ENCODE assay signal across 1 cellular context in genomic region chr6:137218917-137219663, GRCh38.
TF ChIP-seq lines count a peak whose summit lies in the region.

IFNGR1 (minus strand) TSS chr6:137219385; CDS start chr6:137219327, 58 bp downstream.

TF ChIP-seq in HepG2, 621 proteins besides CTCF, POLR2A, EP300 and RAD21 (continued from another document and continues in another):
- TF ChIP-seq ZXDC (CRISPR knock-in tag; IDR thresholded peaks at IDR 0.05) (peak; percentile 88; the same call in 1 of the 2 replicates), REST (IDR thresholded peaks at IDR 0.05; ENCODE audit: borderline replicate concordance in 1 of 2, low read depth in 1 of 2, low read length in 2 of 2) (peak in 1 of 2 experiments; percentile 44; a peak in 1 of 4 replicates), ZNF510 (CRISPR knock-in tag; IDR thresholded peaks at IDR 0.05; ENCODE audit: low read depth) (no peak), U2AF1 (optimal IDR thresholded peaks at IDR 0.05; ENCODE audit: low read depth, low read length) (peak; percentile 83), NR2C2 (CRISPR knock-in tag; IDR thresholded peaks at IDR 0.05; ENCODE audit: borderline replicate concordance) (peak; percentile 97), NFKB2 (CRISPR knock-in tag; IDR thresholded peaks at IDR 0.05; ENCODE audit: borderline replicate concordance) (peak; percentile 98; the same call in 1 of the 2 replicates), ZNF34 (CRISPR knock-in tag; IDR thresholded peaks at IDR 0.05; ENCODE audit: borderline replicate concordance) (no peak), TBX2 (CRISPR knock-in tag; IDR thresholded peaks at IDR 0.05; ENCODE audit: borderline replicate concordance) (peak; percentile 96), ZMYM3 (CRISPR knock-in tag; IDR thresholded peaks at IDR 0.05) (no peak), ATF1 (CRISPR knock-in tag; IDR thresholded peaks at IDR 0.05) (peak; percentile 89), MXD3 (CRISPR knock-in tag; IDR thresholded peaks at IDR 0.05) (peak; percentile 96), AKAP8 (CRISPR knock-in tag; IDR thresholded peaks at IDR 0.05) (peak; percentile 67; the same call in 1 of the 2 replicates), ZNF205 (CRISPR knock-in tag; IDR thresholded peaks at IDR 0.05) (peak; percentile 65), ZKSCAN1 (IDR thresholded peaks at IDR 0.05; ENCODE audit: low read length) (no peak), MZF1 (CRISPR knock-in tag; IDR thresholded peaks at IDR 0.05; ENCODE audit: borderline replicate concordance) (no peak; the same call in 1 of the 2 replicates), ZNF672 (CRISPR knock-in tag; IDR thresholded peaks at IDR 0.05) (0 out of 2 replicates have a peak, but pooled peaks have one; percentile 29), FOXC1 (CRISPR knock-in tag; IDR thresholded peaks at IDR 0.05; ENCODE audit: borderline replicate concordance) (peak; percentile 93), KLF12 (CRISPR knock-in tag; IDR thresholded peaks at IDR 0.05; ENCODE audit: borderline replicate concordance) (peak; percentile 87), NR2F6 (IDR thresholded peaks at IDR 0.05) (peak; percentile 80), NR2F6 (CRISPR knock-in tag; IDR thresholded peaks at IDR 0.05) (peak; percentile 94), MLX (CRISPR knock-in tag; IDR thresholded peaks at IDR 0.05) (peak; percentile 79), ZNF550 (CRISPR knock-in tag; IDR thresholded peaks at IDR 0.05; ENCODE audit: borderline replicate concordance) (no peak), MAFF (IDR thresholded peaks at IDR 0.05; ENCODE audit: low read depth, low read length) (no peak), IKZF4 (CRISPR knock-in tag; IDR thresholded peaks at IDR 0.05; ENCODE audit: borderline replicate concordance, low read depth, not compliant biosample characterization) (no peak), ZNF740 (CRISPR knock-in tag; IDR thresholded peaks at IDR 0.05) (no peak; the same call in 1 of the 2 replicates), JUND (CRISPR knock-in tag; IDR thresholded peaks at IDR 0.05) (peak; percentile 81; the same call in 1 of the 2 replicates), ZSCAN29 (CRISPR knock-in tag; conservative IDR thresholded peaks at IDR 0.05) (0 out of 2 replicates have a peak, but pooled peaks have one; percentile 19), HNF4G (IDR thresholded peaks at IDR 0.05; ENCODE audit: borderline replicate concordance, low read depth, low read length) (peak; percentile 96), HNF4G (CRISPR knock-in tag; IDR thresholded peaks at IDR 0.05; ENCODE audit: borderline replicate concordance, low read depth) (peak; percentile 88), SPEN (CRISPR knock-in tag; IDR thresholded peaks at IDR 0.05; ENCODE audit: low read depth) (peak; percentile 89), HOXA5 (CRISPR knock-in tag; IDR thresholded peaks at IDR 0.05) (peak; percentile 94; the same call in 1 of the 2 replicates), ZSCAN25 (CRISPR knock-in tag; IDR thresholded peaks at IDR 0.05) (peak; percentile 84; the same call in 1 of the 2 replicates), THAP7 (CRISPR knock-in tag; IDR thresholded peaks at IDR 0.05) (no peak), ZNF784 (CRISPR knock-in tag; IDR thresholded peaks at IDR 0.05; ENCODE audit: borderline replicate concordance) (peak; percentile 78; the same call in 1 of the 2 replicates), ZBTB46 (CRISPR knock-in tag; IDR thresholded peaks at IDR 0.05; ENCODE audit: borderline replicate concordance) (no peak), CHD4 (IDR thresholded peaks at IDR 0.05; ENCODE audit: borderline replicate concordance, low read length) (no peak; the same call in 1 of the 2 replicates), ZNF773 (CRISPR knock-in tag; IDR thresholded peaks at IDR 0.05; ENCODE audit: borderline replicate concordance) (peak; percentile 42; the same call in 1 of the 2 replicates), SAP130 (CRISPR knock-in tag; IDR thresholded peaks at IDR 0.05; ENCODE audit: low read depth) (peak; percentile 92), MLXIP (CRISPR knock-in tag; IDR thresholded peaks at IDR 0.05; ENCODE audit: borderline replicate concordance) (peak; percentile 72; the same call in 1 of the 2 replicates), TBP (CRISPR knock-in tag; IDR thresholded peaks at IDR 0.05) (no peak), ZNF546 (CRISPR knock-in tag; conservative IDR thresholded peaks at IDR 0.05) (no peak), ZBTB10 (CRISPR knock-in tag; IDR thresholded peaks at IDR 0.05; ENCODE audit: borderline replicate concordance) (peak; percentile 97), ZBTB43 (CRISPR knock-in tag; conservative IDR thresholded peaks at IDR 0.05) (peak; percentile 89)
